1 cellular context compared by ENCODE assay signal in the genomic region with DNA sequence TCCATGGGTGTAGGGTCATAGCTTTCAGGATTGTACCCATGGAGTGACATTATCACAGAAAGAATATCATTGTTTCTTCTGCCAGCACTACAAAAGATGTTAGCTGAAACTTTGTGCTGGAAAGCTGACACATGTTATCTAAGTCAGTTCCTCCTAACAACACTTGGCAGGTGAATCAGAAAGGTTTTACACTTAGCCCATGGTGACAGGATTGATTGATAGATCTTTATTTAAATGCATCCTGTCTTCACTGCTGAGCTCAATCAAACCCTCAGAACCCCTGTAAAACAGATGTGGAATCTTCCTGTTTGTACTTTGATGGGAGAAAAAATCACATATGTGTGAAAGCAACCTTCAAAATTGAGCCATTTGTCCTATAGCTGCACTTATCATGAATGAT.
TF ChIP-seq lines count a peak whose summit lies in the region.

No MANE protein-coding gene starts in this region.

TF ChIP-seq in neural cell, 6 proteins besides CTCF, POLR2A, EP300 and RAD21 (continued from another document):
- peak; percentile 62 for TF ChIP-seq POLR2AphosphoS5 (IDR thresholded peaks at IDR 0.05)
